In the genomic region with DNA sequence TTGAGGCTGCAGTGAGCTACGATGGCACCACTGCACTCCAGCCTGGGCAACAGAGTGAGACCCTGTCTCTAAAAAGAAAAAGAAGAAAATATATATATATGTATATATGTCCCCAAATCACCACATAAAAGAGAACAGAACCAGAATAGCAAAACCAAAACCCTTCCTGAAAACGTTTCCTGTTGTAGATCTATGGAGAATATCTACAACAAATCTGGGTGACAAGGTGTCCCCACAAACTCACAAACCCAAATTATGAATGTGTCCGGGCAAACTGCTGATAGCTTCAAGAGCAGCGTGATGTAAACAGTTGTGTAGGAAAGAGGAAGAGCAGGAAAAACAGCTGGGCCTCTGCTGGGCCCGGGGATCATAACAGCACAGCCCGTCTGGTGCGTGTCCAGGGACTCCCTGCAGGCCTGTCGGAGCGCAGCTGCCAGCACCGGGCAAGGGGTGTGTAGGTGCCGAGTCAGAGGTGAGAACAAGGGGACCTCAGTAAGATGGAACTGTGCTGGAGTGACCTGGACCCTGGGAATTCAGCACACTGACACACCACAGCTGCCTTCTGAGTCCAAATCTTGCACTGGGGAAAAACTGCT, we compare ENCODE assay signal across 1 cellular context.
TF ChIP-seq lines count a peak whose summit lies in the region.

No MANE protein-coding gene starts in this region.

TF ChIP-seq in K562, 482 proteins besides CTCF, POLR2A, EP300 and RAD21:
- TF ChIP-seq, protein P1, sequence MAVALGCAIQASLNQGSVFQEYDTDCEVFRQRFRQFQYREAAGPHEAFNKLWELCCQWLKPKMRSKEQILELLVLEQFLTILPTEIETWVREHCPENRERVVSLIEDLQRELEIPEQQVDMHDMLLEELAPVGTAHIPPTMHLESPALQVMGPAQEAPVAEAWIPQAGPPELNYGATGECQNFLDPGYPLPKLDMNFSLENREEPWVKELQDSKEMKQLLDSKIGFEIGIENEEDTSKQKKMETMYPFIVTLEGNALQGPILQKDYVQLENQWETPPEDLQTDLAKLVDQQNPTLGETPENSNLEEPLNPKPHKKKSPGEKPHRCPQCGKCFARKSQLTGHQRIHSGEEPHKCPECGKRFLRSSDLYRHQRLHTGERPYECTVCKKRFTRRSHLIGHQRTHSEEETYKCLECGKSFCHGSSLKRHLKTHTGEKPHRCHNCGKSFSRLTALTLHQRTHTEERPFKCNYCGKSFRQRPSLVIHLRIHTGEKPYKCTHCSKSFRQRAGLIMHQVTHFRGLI (CRISPR knock-in tag; IDR thresholded peaks at IDR 0.05), result 0 out of 2 replicates have a peak, but pooled peaks have one; percentile 12
- no peak for TF ChIP-seq HMG20B (CRISPR knock-in tag; IDR thresholded peaks at IDR 0.05)
- TF ChIP-seq, protein P2, sequence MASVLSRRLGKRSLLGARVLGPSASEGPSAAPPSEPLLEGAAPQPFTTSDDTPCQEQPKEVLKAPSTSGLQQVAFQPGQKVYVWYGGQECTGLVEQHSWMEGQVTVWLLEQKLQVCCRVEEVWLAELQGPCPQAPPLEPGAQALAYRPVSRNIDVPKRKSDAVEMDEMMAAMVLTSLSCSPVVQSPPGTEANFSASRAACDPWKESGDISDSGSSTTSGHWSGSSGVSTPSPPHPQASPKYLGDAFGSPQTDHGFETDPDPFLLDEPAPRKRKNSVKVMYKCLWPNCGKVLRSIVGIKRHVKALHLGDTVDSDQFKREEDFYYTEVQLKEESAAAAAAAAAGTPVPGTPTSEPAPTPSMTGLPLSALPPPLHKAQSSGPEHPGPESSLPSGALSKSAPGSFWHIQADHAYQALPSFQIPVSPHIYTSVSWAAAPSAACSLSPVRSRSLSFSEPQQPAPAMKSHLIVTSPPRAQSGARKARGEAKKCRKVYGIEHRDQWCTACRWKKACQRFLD (CRISPR knock-in tag; IDR thresholded peaks at IDR 0.05), result no peak
- TF ChIP-seq KAT2B (IDR thresholded peaks at IDR 0.05; ENCODE audit: low read depth, low read length), result no peak
- TF ChIP-seq SPI1 (IDR thresholded peaks at IDR 0.05; ENCODE audit: borderline replicate concordance, low read depth, low read length), result peak; percentile 93
- TF ChIP-seq ZNF175 (CRISPR knock-in tag; IDR thresholded peaks at IDR 0.05; ENCODE audit: low read depth), result 0 out of 2 replicates have a peak, but pooled peaks have one; percentile 38
- no peak for TF ChIP-seq FOXP1 (CRISPR knock-in tag; IDR thresholded peaks at IDR 0.05)
- TF ChIP-seq L3MBTL2 (IDR thresholded peaks at IDR 0.05), result peak; percentile 27; the same call in 1 of the 2 replicates
- TF ChIP-seq RBFOX2 (IDR thresholded peaks at IDR 0.05; ENCODE audit: low read depth, low read length), result no peak
- TF ChIP-seq KDM4B (IDR thresholded peaks at IDR 0.05; ENCODE audit: borderline replicate concordance in 2 of 2, low read depth in 1 of 2), result no peak
- TF ChIP-seq ZNF354B (CRISPR knock-in tag; IDR thresholded peaks at IDR 0.05), result peak; percentile 61; the same call in 1 of the 2 replicates
- TF ChIP-seq, protein P3, sequence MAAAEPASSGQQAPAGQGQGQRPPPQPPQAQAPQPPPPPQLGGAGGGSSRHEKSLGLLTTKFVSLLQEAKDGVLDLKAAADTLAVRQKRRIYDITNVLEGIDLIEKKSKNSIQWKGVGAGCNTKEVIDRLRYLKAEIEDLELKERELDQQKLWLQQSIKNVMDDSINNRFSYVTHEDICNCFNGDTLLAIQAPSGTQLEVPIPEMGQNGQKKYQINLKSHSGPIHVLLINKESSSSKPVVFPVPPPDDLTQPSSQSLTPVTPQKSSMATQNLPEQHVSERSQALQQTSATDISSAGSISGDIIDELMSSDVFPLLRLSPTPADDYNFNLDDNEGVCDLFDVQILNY (CRISPR knock-in tag; IDR thresholded peaks at IDR 0.05), result 0 out of 2 replicates have a peak, but pooled peaks have one; percentile 39
- TF ChIP-seq NFE2 (IDR thresholded peaks at IDR 0.05; ENCODE audit: low read depth), result no peak
- peak; percentile 15 for TF ChIP-seq ZFP36 (IDR thresholded peaks at IDR 0.05; ENCODE audit: low read depth, low read length, partially characterized antibody)
- TF ChIP-seq, protein P4, sequence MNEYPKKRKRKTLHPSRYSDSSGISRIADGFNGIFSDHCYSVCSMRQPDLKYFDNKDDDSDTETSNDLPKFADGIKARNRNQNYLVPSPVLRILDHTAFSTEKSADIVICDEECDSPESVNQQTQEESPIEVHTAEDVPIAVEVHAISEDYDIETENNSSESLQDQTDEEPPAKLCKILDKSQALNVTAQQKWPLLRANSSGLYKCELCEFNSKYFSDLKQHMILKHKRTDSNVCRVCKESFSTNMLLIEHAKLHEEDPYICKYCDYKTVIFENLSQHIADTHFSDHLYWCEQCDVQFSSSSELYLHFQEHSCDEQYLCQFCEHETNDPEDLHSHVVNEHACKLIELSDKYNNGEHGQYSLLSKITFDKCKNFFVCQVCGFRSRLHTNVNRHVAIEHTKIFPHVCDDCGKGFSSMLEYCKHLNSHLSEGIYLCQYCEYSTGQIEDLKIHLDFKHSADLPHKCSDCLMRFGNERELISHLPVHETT (CRISPR knock-in tag; conservative IDR thresholded peaks at IDR 0.05 in 1 of 2, IDR thresholded peaks at IDR 0.05 in 1 of 2), result 0 out of 4 replicates have a peak, but pooled peaks of 1 of the 2 experiments have one; percentile 5
- TF ChIP-seq ZFX (CRISPR knock-in tag; IDR thresholded peaks at IDR 0.05), result peak; percentile 39; the same call in 1 of the 2 replicates
- TF ChIP-seq ZNF644 (tag; IDR thresholded peaks at IDR 0.05; ENCODE audit: low read depth), result no peak
- no peak for TF ChIP-seq MYNN (IDR thresholded peaks at IDR 0.05)
- TF ChIP-seq MYNN (CRISPR knock-in tag; IDR thresholded peaks at IDR 0.05), result no peak
- TF ChIP-seq SMAD4 (CRISPR knock-in tag; conservative IDR thresholded peaks at IDR 0.05), result 0 out of 2 replicates have a peak, but pooled peaks have one; percentile 27
- TF ChIP-seq RBBP5 (IDR thresholded peaks at IDR 0.05; ENCODE audit: borderline replicate concordance, insufficient read depth, low read length, poor library complexity, severe bottlenecking), result no peak
- no peak for TF ChIP-seq ZNF561 (CRISPR knock-in tag; conservative IDR thresholded peaks at IDR 0.05)
- TF ChIP-seq HDAC1 (IDR thresholded peaks at IDR 0.05), result no peak
- TF ChIP-seq, protein P5, sequence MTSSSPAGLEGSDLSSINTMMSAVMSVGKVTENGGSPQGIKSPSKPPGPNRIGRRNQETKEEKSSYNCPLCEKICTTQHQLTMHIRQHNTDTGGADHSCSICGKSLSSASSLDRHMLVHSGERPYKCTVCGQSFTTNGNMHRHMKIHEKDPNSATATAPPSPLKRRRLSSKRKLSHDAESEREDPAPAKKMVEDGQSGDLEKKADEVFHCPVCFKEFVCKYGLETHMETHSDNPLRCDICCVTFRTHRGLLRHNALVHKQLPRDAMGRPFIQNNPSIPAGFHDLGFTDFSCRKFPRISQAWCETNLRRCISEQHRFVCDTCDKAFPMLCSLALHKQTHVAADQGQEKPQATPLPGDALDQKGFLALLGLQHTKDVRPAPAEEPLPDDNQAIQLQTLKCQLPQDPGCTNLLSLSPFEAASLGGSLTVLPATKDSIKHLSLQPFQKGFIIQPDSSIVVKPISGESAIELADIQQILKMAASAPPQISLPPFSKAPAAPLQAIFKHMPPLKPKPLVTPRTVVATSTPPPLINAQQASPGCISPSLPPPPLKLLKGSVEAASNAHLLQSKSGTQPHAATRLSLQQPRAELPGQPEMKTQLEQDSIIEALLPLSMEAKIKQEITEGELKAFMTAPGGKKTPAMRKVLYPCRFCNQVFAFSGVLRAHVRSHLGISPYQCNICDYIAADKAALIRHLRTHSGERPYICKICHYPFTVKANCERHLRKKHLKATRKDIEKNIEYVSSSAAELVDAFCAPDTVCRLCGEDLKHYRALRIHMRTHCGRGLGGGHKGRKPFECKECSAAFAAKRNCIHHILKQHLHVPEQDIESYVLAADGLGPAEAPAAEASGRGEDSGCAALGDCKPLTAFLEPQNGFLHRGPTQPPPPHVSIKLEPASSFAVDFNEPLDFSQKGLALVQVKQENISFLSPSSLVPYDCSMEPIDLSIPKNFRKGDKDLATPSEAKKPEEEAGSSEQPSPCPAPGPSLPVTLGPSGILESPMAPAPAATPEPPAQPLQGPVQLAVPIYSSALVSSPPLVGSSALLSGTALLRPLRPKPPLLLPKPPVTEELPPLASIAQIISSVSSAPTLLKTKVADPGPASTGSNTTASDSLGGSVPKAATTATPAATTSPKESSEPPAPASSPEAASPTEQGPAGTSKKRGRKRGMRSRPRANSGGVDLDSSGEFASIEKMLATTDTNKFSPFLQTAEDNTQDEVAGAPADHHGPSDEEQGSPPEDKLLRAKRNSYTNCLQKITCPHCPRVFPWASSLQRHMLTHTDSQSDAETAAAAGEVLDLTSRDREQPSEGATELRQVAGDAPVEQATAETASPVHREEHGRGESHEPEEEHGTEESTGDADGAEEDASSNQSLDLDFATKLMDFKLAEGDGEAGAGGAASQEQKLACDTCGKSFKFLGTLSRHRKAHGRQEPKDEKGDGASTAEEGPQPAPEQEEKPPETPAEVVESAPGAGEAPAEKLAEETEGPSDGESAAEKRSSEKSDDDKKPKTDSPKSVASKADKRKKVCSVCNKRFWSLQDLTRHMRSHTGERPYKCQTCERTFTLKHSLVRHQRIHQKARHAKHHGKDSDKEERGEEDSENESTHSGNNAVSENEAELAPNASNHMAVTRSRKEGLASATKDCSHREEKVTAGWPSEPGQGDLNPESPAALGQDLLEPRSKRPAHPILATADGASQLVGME (CRISPR knock-in tag; IDR thresholded peaks at IDR 0.05), result 0 out of 2 replicates have a peak, but pooled peaks have one; percentile 9
- no peak for TF ChIP-seq JUN (IDR thresholded peaks at IDR 0.05; ENCODE audit: borderline replicate concordance, low read depth, low read length)
- TF ChIP-seq JUN (CRISPR knock-in tag; IDR thresholded peaks at IDR 0.05; ENCODE audit: borderline replicate concordance), result no peak
- TF ChIP-seq FOXK2 (conservative IDR thresholded peaks at IDR 0.05 in 1 of 2, IDR thresholded peaks at IDR 0.05 in 1 of 2; ENCODE audit: low read depth in 2 of 2), result peak in 1 of 2 experiments; percentile 55; a peak in 2 of 4 replicates
- TF ChIP-seq, protein P6, sequence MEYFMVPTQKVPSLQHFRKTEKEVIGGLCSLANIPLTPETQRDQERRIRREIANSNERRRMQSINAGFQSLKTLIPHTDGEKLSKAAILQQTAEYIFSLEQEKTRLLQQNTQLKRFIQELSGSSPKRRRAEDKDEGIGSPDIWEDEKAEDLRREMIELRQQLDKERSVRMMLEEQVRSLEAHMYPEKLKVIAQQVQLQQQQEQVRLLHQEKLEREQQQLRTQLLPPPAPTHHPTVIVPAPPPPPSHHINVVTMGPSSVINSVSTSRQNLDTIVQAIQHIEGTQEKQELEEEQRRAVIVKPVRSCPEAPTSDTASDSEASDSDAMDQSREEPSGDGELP (CRISPR knock-in tag; IDR thresholded peaks at IDR 0.05; ENCODE audit: borderline replicate concordance), result peak; percentile 63; the same call in 1 of the 2 replicates
- TF ChIP-seq ZKSCAN8 (CRISPR knock-in tag; IDR thresholded peaks at IDR 0.05), result peak; percentile 29; the same call in 1 of the 2 replicates
